8 cellular contexts compared by ENCODE assay signal in the genomic region with DNA sequence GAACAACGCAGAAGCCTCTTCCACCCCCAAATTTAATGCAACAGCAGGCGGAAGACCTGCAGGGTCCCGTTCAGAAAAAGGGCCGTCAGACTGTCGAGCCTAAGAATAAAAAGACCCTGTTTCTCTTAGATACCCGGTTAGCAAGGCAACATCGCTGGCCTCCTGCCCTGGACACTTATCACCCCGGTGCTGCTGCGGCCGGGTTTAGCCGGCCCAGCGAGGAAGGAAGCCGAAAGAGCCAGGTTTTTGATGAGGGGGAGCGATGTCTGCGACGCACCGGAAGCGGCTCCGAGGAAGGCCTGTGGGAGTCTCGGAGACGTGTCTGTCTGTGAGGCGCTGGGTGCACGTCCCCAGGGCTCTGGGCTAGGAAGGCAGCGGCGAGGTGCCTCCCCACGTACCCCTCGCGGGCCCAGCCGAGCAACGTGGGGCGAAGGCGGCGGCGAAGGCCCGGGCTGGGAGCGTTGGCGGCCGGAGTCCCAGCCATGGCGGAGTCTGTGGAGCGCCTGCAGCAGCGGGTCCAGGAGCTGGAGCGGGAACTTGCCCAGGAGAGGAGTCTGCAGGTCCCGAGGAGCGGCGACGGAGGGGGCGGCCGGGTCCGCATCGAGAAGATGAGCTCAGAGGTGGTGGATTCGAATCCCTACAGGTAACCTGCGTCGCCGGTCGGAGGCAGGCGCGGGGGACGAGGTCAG. TPM values are rescaled to one million over a fixed set of nuclear protein-coding genes. Genes with fewer than 3 reads are reported as not detected.
DNase-seq lines count a peak whose midpoint lies in the region; ATAC-seq, FAIRE-seq and TF ChIP-seq lines count a peak whose summit lies in the region.

A gene (plus strand): TSS at position 274 of the 689 bp plus-strand sequence. CDS start 209 bp downstream, at position 483.

- H3K27me3 Mint-ChIP-seq in activated T-helper 1 cell treated with anti-CD3 and anti-CD28 coated beads, Interleukin-12 subunit alpha, Interleukin-12 subunit beta, Interleukin-2, Interleukin-4 antibody, amounts not matched to agents 30 ng/mL and 10 ng/mL and 1 ng/mL, durations not matched to agents 14 hours and 24 hours and 36 hours (ENCODE audit: insufficient read depth), result no peaks in the 10 kb centered on the region
- no peaks in the 10 kb centered on the region for H3K27me3 Mint-ChIP-seq in naive thymus-derived CD4-positive, alpha-beta T cell

- in situ Hi-C loops in Panc1 (cut with HindIII; ENCODE audit: low pct_unique_long_range_greater_than_20kb, low sequenced_read_pairs), result no loop called here

- CTCF ChIA-PET in Panc1 (lab: Charles Lee), result interaction anchor here (1.4 kb wide), 1 partner anchor 18 kb away, joined by 4 read pairs; no protein-coding TSS in a partner anchor
- CTCF ChIA-PET in naive thymus-derived CD4-positive, alpha-beta T cell (lab: Charles Lee), result interaction anchor here (1.4 to 2.2 kb wide), 2 partner anchors 12 to 17 kb away, joined by 3 to 6 read pairs; no protein-coding TSS in a partner anchor

- peaks cover 51% of the 10 kb centered on the region for H3K4me1 Mint-ChIP-seq in activated T-helper 1 cell treated with anti-CD3 and anti-CD28 coated beads, Interleukin-12 subunit alpha, Interleukin-12 subunit beta, Interleukin-2, Interleukin-4 antibody, amounts not matched to agents 30 ng/mL and 10 ng/mL and 1 ng/mL, durations not matched to agents 14 hours and 24 hours and 36 hours (ENCODE audit: low read depth)
- H3K4me1 Mint-ChIP-seq in naive thymus-derived CD4-positive, alpha-beta T cell, result peaks cover 45 to 78% (median 71%) of the 10 kb centered on the region in 7 donors

- no peaks in the 10 kb centered on the region for H3K27me3 ChIP-seq in Panc1 (ENCODE audit: control insufficient read depth, insufficient read depth, low read length)
- H3K27me3 ChIP-seq in naive thymus-derived CD4-positive, alpha-beta T cell (ENCODE audit: control insufficient read depth in 2 of 2, insufficient read depth in 2 of 2, low read length in 2 of 2), result no peaks in the 10 kb centered on the region

- no peaks in the 10 kb centered on the region for H3K9me3 Mint-ChIP-seq in activated T-helper 1 cell treated with anti-CD3 and anti-CD28 coated beads, Interleukin-12 subunit alpha, Interleukin-12 subunit beta, Interleukin-2, Interleukin-4 antibody, amounts not matched to agents 30 ng/mL and 10 ng/mL and 1 ng/mL, durations not matched to agents 14 hours and 24 hours and 36 hours
- no peaks in the 10 kb centered on the region for H3K9me3 Mint-ChIP-seq in naive thymus-derived CD4-positive, alpha-beta T cell

- H3K4me3 Mint-ChIP-seq in activated T-helper 1 cell treated with anti-CD3 and anti-CD28 coated beads, Interleukin-12 subunit alpha, Interleukin-12 subunit beta, Interleukin-2, Interleukin-4 antibody, amounts not matched to agents 30 ng/mL and 10 ng/mL and 1 ng/mL, durations not matched to agents 14 hours and 24 hours and 36 hours, result peak within 1 kb of the TSS; percentile 97
- H3K4me3 Mint-ChIP-seq in naive thymus-derived CD4-positive, alpha-beta T cell, result peak within 1 kb of the TSS; percentile 84 to 98 (median 97)

- ATAC-seq in GM19468 (IDR thresholded peaks at IDR 0.05; ENCODE audit: extremely low read depth, unreplicated experiment), result peak; percentile 47
- ATAC-seq in Panc1, result peak; percentile 85
- peak; percentile 92 for ATAC-seq in naive thymus-derived CD4-positive, alpha-beta T cell

- peak within 1 kb of the TSS; percentile 87 for H3K27ac ChIP-seq in Panc1 (ENCODE audit: low read length)
- H3K27ac ChIP-seq in naive thymus-derived CD4-positive, alpha-beta T cell (ENCODE audit: low read depth, low read length), result peak within 1 kb of the TSS; percentile 92

- no peak for FAIRE-seq in D721Med (lab: Jason Lieb, UNC)

- H3K36me3 Mint-ChIP-seq in activated T-helper 1 cell treated with anti-CD3 and anti-CD28 coated beads, Interleukin-12 subunit alpha, Interleukin-12 subunit beta, Interleukin-2, Interleukin-4 antibody, amounts not matched to agents 30 ng/mL and 10 ng/mL and 1 ng/mL, durations not matched to agents 14 hours and 24 hours and 36 hours (ENCODE audit: low read depth), result peaks cover 30% of the 10 kb centered on the region
- peaks cover 0 to 8% (median 3%) of the 10 kb centered on the region in 5 donors for H3K36me3 Mint-ChIP-seq in naive thymus-derived CD4-positive, alpha-beta T cell

- no peaks in the 10 kb centered on the region for H3K9me3 ChIP-seq in Panc1 (ENCODE audit: control insufficient read depth, insufficient read depth, low read depth, low read length)
- H3K9me3 ChIP-seq in naive thymus-derived CD4-positive, alpha-beta T cell (ENCODE audit: control insufficient read depth in 2 of 3, low read length in 3 of 3), result no peaks in the 10 kb centered on the region

- TF ChIP-seq CTCF in D721Med (IDR thresholded peaks at IDR 0.05; ENCODE audit: insufficient read depth, missing control alignments) (no peak), Panc1 (IDR thresholded peaks at IDR 0.05) (no peak)

- H3K36me3 ChIP-seq in Panc1 (ENCODE audit: control insufficient read depth, insufficient read depth, low read length), result no peaks in the 10 kb centered on the region; the same call in 1 of the 2 replicates
- peaks cover 0 to 14% (median 0%) of the 10 kb centered on the region in 3 experiments for H3K36me3 ChIP-seq in naive thymus-derived CD4-positive, alpha-beta T cell (ENCODE audit: control insufficient read depth in 2 of 3, insufficient read depth in 3 of 3, low read length in 3 of 3)

- H3K4me1 ChIP-seq in Panc1 (ENCODE audit: control insufficient read depth, insufficient read depth, low read length), result peaks cover 21% of the 10 kb centered on the region
- H3K4me1 ChIP-seq in naive thymus-derived CD4-positive, alpha-beta T cell (ENCODE audit: control insufficient read depth in 2 of 2, insufficient read depth in 2 of 2, low read length in 2 of 2), result peaks cover 9 to 19% of the 10 kb centered on the region in 2 donors

- POLR2A ChIA-PET in Panc1 (lab: Charles Lee), result interaction anchor here (0.7 kb wide), 1 partner anchor 23 kb away, joined by 3 read pairs; no protein-coding TSS in a partner anchor
- POLR2A ChIA-PET in naive thymus-derived CD4-positive, alpha-beta T cell (lab: Charles Lee), result interaction anchor here (0.7 to 2.3 kb wide), 5 partner anchors 10 to 913 kb away, joined by 3 to 9 read pairs (median 5); a partner anchor contains a TSS

- intact Hi-C loops in Panc1 (cut with micrococcal nuclease; ENCODE audit: unreplicated experiment), result no loop called here
- intact Hi-C loops in activated T-helper 1 cell treated with anti-CD3 and anti-CD28 coated beads, Interleukin-12 subunit alpha, Interleukin-12 subunit beta, Interleukin-2, Interleukin-4 antibody, amounts not matched to agents 30 ng/mL and 10 ng/mL and 1 ng/mL, durations not matched to agents 14 hours and 24 hours and 36 hours (cut with micrococcal nuclease), result loop anchor here (1.0 kb wide), 6 partner anchors 62 to 1145 kb away; a partner anchor contains a TSS
- intact Hi-C loops in naive thymus-derived CD4-positive, alpha-beta T cell (cut with micrococcal nuclease), result loop anchor here (1.0 to 10.0 kb wide), 9 partner anchors 62 to 1825 kb away; a partner anchor contains a TSS

- H3K4me3 ChIP-seq in Panc1 (ENCODE audit: low read depth in 2 of 2, low read length in 2 of 2), result peak within 1 kb of the TSS; percentile 80 to 93
- peak within 1 kb of the TSS; percentile 99 for H3K4me3 ChIP-seq in naive thymus-derived CD4-positive, alpha-beta T cell (ENCODE audit: low read length)

- H3K27ac Mint-ChIP-seq in activated T-helper 1 cell treated with anti-CD3 and anti-CD28 coated beads, Interleukin-12 subunit alpha, Interleukin-12 subunit beta, Interleukin-2, Interleukin-4 antibody, amounts not matched to agents 30 ng/mL and 10 ng/mL and 1 ng/mL, durations not matched to agents 14 hours and 24 hours and 36 hours, result peak within 1 kb of the TSS; percentile 98
- peak within 1 kb of the TSS; percentile 95 to 98 (median 96) for H3K27ac Mint-ChIP-seq in naive thymus-derived CD4-positive, alpha-beta T cell

- no TSS peak for BruUV-seq in Panc1 (replicated peaks; lab: Mats Ljungman, UMichigan)

- peak; percentile 29 for DNase-seq in D721Med (ENCODE audit: insufficient read length, low spot score)
- DNase-seq in HS-27A (ENCODE audit: low read depth), result peak; percentile 53
- DNase-seq in Panc1 (ENCODE audit: low read depth, low spot score), result no peak
- DNase-seq in activated T-helper 1 cell treated with anti-CD3 and anti-CD28 coated beads, Interleukin-12 subunit alpha, Interleukin-12 subunit beta, Interleukin-2, Interleukin-4 antibody, amounts not matched to agents 30 ng/mL and 10 ng/mL and 1 ng/mL, durations not matched to agents 14 hours and 24 hours and 36 hours (ENCODE audit: low spot score), result peak; percentile 65
- DNase-seq in fibroblast of gingiva (ENCODE audit: low read depth), result peak; percentile 61
- peak; percentile 55 to 81 (median 75) for DNase-seq in naive thymus-derived CD4-positive, alpha-beta T cell
- peak; percentile 51 to 81 (median 62) for DNase-seq in stimulated activated naive CD4-positive, alpha-beta T cell (lab: John Stamatoyannopoulos, UW)

RNA-seq across cellular contexts. Expression of the gene that starts here (rescaled TPM):
- 44.0 TPM for total RNA-seq in Panc1 (2021; ENCODE audit: unreplicated experiment)
- 67.7 TPM for polyA plus RNA-seq in Panc1 (2012; ENCODE audit: insufficient read length)
- 74.3 and 81.1 TPM in 2 replicates for total RNA-seq in activated T-helper 1 cell treated with anti-CD3 and anti-CD28 coated beads, Interleukin-12 subunit alpha, Interleukin-12 subunit beta, Interleukin-2, Interleukin-4 antibody, amounts not matched to agents 30 ng/mL and 10 ng/mL and 1 ng/mL, durations not matched to agents 14 hours and 24 hours and 36 hours
- 10 to 100 TPM; 26.8 to 41.5 (median 35.5) TPM for total RNA-seq in naive thymus-derived CD4-positive, alpha-beta T cell
- polyA plus RNA-seq in naive thymus-derived CD4-positive, alpha-beta T cell, result 10 to 100 TPM; 42.6 to 43.1 TPM
